In the genomic region with DNA sequence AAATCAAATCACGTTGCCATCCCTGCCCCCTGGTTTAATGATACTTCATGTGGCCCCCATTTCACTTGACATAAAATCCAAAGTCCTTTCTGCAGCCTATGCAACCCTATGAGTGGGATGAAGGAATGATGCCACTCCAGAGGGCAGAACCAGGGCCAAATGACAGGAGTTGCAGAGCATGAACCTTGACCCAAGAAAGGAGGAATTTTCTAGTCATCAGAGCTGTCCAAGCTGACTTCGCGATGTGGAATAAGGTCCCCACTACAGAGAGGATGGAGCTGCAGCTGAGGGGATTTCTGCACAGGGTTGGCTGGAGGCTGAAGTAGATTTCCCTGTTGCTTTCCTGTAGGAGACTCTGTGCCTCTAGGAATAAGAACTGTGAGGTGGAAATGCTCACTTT, we compare ENCODE assay signal across 28 cellular contexts. TPM values are rescaled to one million over a fixed set of nuclear protein-coding genes. Genes with fewer than 3 reads are reported as not detected.
"Had no signal": no experiment of that assay in that cellular context is flagged by ENCODE, and none has a peak within 500 bp of the region (broad histone marks: within the 10 kb centered on the region; RNA-seq: fewer than 3 reads in every experiment).

No MANE protein-coding gene starts in this region.

- H3K27ac ChIP-seq: epithelial cell of prostate, foreskin keratinocyte, heart right ventricle, left lung, neural progenitor cell, prostate gland, right atrium auricular region, suprapubic skin, transverse colon had no signal

- H3K4me3 Mint-ChIP-seq: effector memory CD8-positive, alpha-beta T cell; mesothelial cell of epicardium; natural killer cell treated with Interleukin-12 subunit alpha and Interleukin-12 subunit beta and Interleukin-15 and Interleukin-18, amount 100 ng/mL, for 72 hours; neural progenitor cell; stimulated activated naive CD8-positive, alpha-beta T cell treated with anti-CD3 and anti-CD28 coated beads, Interleukin-15, amount 100 ng/mL, for 72 hours had no signal

- H3K4me3 ChIP-seq: heart right ventricle, left lung, mucosa of descending colon, neural progenitor cell, prostate gland, right atrium auricular region, suprapubic skin, transverse colon had no signal

- FAIRE-seq: colon, islet of Langerhans, small intestine had no signal

- H3K9ac ChIP-seq: neural progenitor cell had no signal

- H3K4me2 ChIP-seq: neural progenitor cell had no signal

- H3K36me3 Mint-ChIP-seq: mesothelial cell of epicardium; naive B cell; natural killer cell treated with Interleukin-12 subunit alpha and Interleukin-12 subunit beta and Interleukin-15 and Interleukin-18, amount 100 ng/mL, for 72 hours; neural progenitor cell had no signal

- H2AFZ ChIP-seq: neural progenitor cell had no signal

- ATAC-seq: effector memory CD8-positive, alpha-beta T cell; esophagus mucosa; foreskin keratinocyte; natural killer cell treated with Interleukin-12 subunit alpha and Interleukin-12 subunit beta and Interleukin-15 and Interleukin-18, amount 100 ng/mL, for 72 hours; stimulated activated naive CD8-positive, alpha-beta T cell treated with anti-CD3 and anti-CD28 coated beads, Interleukin-15, amount 100 ng/mL, for 72 hours had no signal

- H3K36me3 ChIP-seq: heart right ventricle, left lung, neural progenitor cell, prostate gland, right atrium auricular region, suprapubic skin, transverse colon had no signal

- H3K9me3 ChIP-seq: heart right ventricle, left lung, mucosa of descending colon, prostate gland, right atrium auricular region, suprapubic skin, transverse colon had no signal

- DNase-seq: dermis blood vessel endothelial cell; effector memory CD8-positive, alpha-beta T cell; foreskin keratinocyte; glutamatergic neuron; heart right ventricle; left cardiac atrium; mesenchymal stem cell; naive B cell; small intestine; stimulated activated CD4-positive, alpha-beta T cell treated with anti-CD3 and anti-CD28 coated beads, Interleukin-12 subunit alpha, Interleukin-12 subunit beta, amount 100 ng/mL, for 4 hours; stimulated activated CD4-positive, alpha-beta T cell treated with anti-CD3 and anti-CD28 coated beads, Interleukin-1b, Interleukin-23, amount 100 ng/mL, for 48 hours; stimulated activated CD4-positive, alpha-beta T cell treated with anti-CD3 and anti-CD28 coated beads, Interleukin-4, amount 100 ng/mL, for 1 hour; stimulated activated CD8-positive, alpha-beta memory T cell treated with anti-CD3 and anti-CD28 coated beads, Interleukin-4, amount 100 ng/mL, for 48 hours; stimulated activated naive CD4-positive, alpha-beta T cell; stimulated activated naive CD8-positive, alpha-beta T cell treated with anti-CD3 and anti-CD28 coated beads, Interleukin-15, amount 100 ng/mL, for 72 hours; transverse colon had no signal

- H3K9me3 Mint-ChIP-seq: effector memory CD8-positive, alpha-beta T cell; mesothelial cell of epicardium; natural killer cell treated with Interleukin-12 subunit alpha and Interleukin-12 subunit beta and Interleukin-15 and Interleukin-18, amount 100 ng/mL, for 72 hours; neural progenitor cell; stimulated activated naive CD8-positive, alpha-beta T cell treated with anti-CD3 and anti-CD28 coated beads, Interleukin-15, amount 100 ng/mL, for 72 hours had no signal

- H3K27ac Mint-ChIP-seq: effector memory CD8-positive, alpha-beta T cell; mesothelial cell of epicardium; natural killer cell treated with Interleukin-12 subunit alpha and Interleukin-12 subunit beta and Interleukin-15 and Interleukin-18, amount 100 ng/mL, for 72 hours; neural progenitor cell; stimulated activated naive CD8-positive, alpha-beta T cell treated with anti-CD3 and anti-CD28 coated beads, Interleukin-15, amount 100 ng/mL, for 72 hours had no signal

- H3K4me1 ChIP-seq: foreskin keratinocyte, prostate gland had no signal

RNA-seq across cellular contexts. Expression of a gene that starts 15.8 kb away (rescaled TPM):
- total RNA-seq: natural killer cell treated with Interleukin-12 subunit alpha and Interleukin-12 subunit beta and Interleukin-15 and Interleukin-18, amount 100 ng/mL, for 72 hours had no signal
